ENCODE assay signal across 8 cellular contexts in the genomic region with DNA sequence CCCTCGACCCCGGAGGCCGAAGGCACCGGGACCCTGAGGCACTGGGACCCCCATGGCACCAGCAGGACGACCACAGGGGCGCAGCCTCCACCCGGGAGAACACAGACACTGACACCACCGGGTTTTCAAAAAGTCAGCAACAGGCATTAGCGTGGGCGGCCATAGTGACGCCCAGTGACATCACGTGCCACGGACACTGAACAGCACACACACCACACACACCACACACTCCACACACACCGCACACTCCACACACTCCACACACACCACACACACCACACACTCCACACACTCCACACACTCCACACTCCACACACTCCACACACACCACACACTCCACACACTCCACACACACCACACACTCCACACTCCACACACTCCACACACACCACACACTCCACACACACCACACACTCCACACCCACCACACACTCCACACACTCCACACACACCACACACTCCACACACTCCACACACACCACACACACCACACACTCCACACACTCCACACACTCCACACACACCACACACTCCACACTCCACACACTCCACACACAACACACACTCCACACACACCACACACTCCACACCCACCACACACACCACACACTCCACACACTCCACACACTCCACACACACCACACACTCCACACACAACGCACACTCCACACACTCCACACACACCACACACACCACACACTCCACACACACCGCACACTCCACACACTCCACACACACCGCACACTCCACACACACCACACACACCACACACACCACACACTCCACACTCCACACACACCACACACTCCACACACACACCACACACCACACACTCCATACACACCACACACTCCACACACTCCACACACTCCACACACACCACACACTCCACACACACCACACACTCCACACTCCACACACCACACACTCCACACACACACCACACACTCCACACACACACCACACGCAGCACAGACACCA.
A peak's percentile ranks its signal among the peaks of the same experiment; 100 is the strongest.
DNase-seq lines count a peak whose midpoint lies in the region; ATAC-seq and TF ChIP-seq lines count a peak whose summit lies in the region.
"Not testable (repeated sequence)": the region's sequence is repeated elsewhere in the genome, so short reads cannot be mapped to it uniquely, and the experiment has no call there.

No MANE protein-coding gene starts in this region.

- CTCF ChIA-PET in CD8-positive, alpha-beta T cell (lab: Charles Lee) = not testable (repeated sequence)

- not testable (repeated sequence) for ATAC-seq in CD8-positive, alpha-beta T cell; central memory CD8-positive, alpha-beta T cell (replicated peaks; ENCODE audit: extremely low read depth, poor library complexity, severe bottlenecking)
- ATAC-seq in right cardiac atrium = peak in 1 of 2 donors; percentile 9
- peak in 1 of 2 donors; percentile 3 for ATAC-seq in naive thymus-derived CD8-positive, alpha-beta T cell

- not testable (repeated sequence) for H3K36me3 Mint-ChIP-seq in CD8-positive, alpha-beta T cell; activated T-helper 2 cell treated with anti-CD3 and anti-CD28 coated beads, Interferon-gamma antibody, Interleukin-2, Interleukin-4, amounts not matched to agents 10 μg/mL and 5 μg/mL and 100 μg/mL, durations not matched to agents 14 hours and 24 hours and 36 hours (ENCODE audit: low read depth); central memory CD8-positive, alpha-beta T cell (ENCODE audit: insufficient read depth); naive thymus-derived CD8-positive, alpha-beta T cell

- not testable (repeated sequence) for H3K4me1 ChIP-seq in CD8-positive, alpha-beta T cell (ENCODE audit: insufficient read depth, low read length); right cardiac atrium (ENCODE audit: control insufficient read depth, insufficient read depth, low read length)

- H3K9me3 Mint-ChIP-seq in CD8-positive, alpha-beta T cell; activated T-helper 2 cell treated with anti-CD3 and anti-CD28 coated beads, Interferon-gamma antibody, Interleukin-2, Interleukin-4, amounts not matched to agents 10 μg/mL and 5 μg/mL and 100 μg/mL, durations not matched to agents 14 hours and 24 hours and 36 hours; central memory CD8-positive, alpha-beta T cell; naive thymus-derived CD8-positive, alpha-beta T cell: not testable (repeated sequence)

- POLR2A ChIA-PET in CD8-positive, alpha-beta T cell (lab: Charles Lee); naive thymus-derived CD8-positive, alpha-beta T cell (lab: Charles Lee): not testable (repeated sequence)

- H3K4me3 Mint-ChIP-seq in CD8-positive, alpha-beta T cell; activated T-helper 2 cell treated with anti-CD3 and anti-CD28 coated beads, Interferon-gamma antibody, Interleukin-2, Interleukin-4, amounts not matched to agents 10 μg/mL and 5 μg/mL and 100 μg/mL, durations not matched to agents 14 hours and 24 hours and 36 hours (ENCODE audit: low read depth): not testable (repeated sequence)
- H3K4me3 Mint-ChIP-seq in central memory CD8-positive, alpha-beta T cell = peak overlapping the region; percentile 34
- peak overlapping the region in 7 of 10 donors; percentile 22 to 76 (median 38) for H3K4me3 Mint-ChIP-seq in naive thymus-derived CD8-positive, alpha-beta T cell

- 29% methylated on average over 14 of the region's 18 CpGs for WGBS in right cardiac atrium

- TF ChIP-seq CTCF in CD8-positive, alpha-beta T cell (IDR thresholded peaks at IDR 0.05) = not testable (repeated sequence)

- not testable (repeated sequence) for H3K27ac Mint-ChIP-seq in CD8-positive, alpha-beta T cell; activated T-helper 2 cell treated with anti-CD3 and anti-CD28 coated beads, Interferon-gamma antibody, Interleukin-2, Interleukin-4, amounts not matched to agents 10 μg/mL and 5 μg/mL and 100 μg/mL, durations not matched to agents 14 hours and 24 hours and 36 hours
- peak overlapping the region; percentile 57 for H3K27ac Mint-ChIP-seq in central memory CD8-positive, alpha-beta T cell (ENCODE audit: low read depth)
- peak overlapping the region in 6 of 10 donors; percentile 52 to 92 (median 76) for H3K27ac Mint-ChIP-seq in naive thymus-derived CD8-positive, alpha-beta T cell

- H3K36me3 ChIP-seq in CD8-positive, alpha-beta T cell (ENCODE audit: insufficient read depth, low read length) = not testable (repeated sequence)

- not testable (repeated sequence) for H3K27me3 Mint-ChIP-seq in CD8-positive, alpha-beta T cell (ENCODE audit: low read depth); activated T-helper 2 cell treated with anti-CD3 and anti-CD28 coated beads, Interferon-gamma antibody, Interleukin-2, Interleukin-4, amounts not matched to agents 10 μg/mL and 5 μg/mL and 100 μg/mL, durations not matched to agents 14 hours and 24 hours and 36 hours (ENCODE audit: low read depth); central memory CD8-positive, alpha-beta T cell; naive thymus-derived CD8-positive, alpha-beta T cell

- not testable (repeated sequence) for H3K4me3 ChIP-seq in CD8-positive, alpha-beta T cell (ENCODE audit: low read depth, low read length); right cardiac atrium (ENCODE audit: low read length)

- H3K27me3 ChIP-seq in CD8-positive, alpha-beta T cell (ENCODE audit: insufficient read depth, low read length); right cardiac atrium (ENCODE audit: control insufficient read depth, insufficient read depth): not testable (repeated sequence)

- not testable (repeated sequence) for H3K4me1 Mint-ChIP-seq in CD8-positive, alpha-beta T cell (ENCODE audit: low read depth); activated T-helper 2 cell treated with anti-CD3 and anti-CD28 coated beads, Interferon-gamma antibody, Interleukin-2, Interleukin-4, amounts not matched to agents 10 μg/mL and 5 μg/mL and 100 μg/mL, durations not matched to agents 14 hours and 24 hours and 36 hours (ENCODE audit: low read depth); central memory CD8-positive, alpha-beta T cell; naive thymus-derived CD8-positive, alpha-beta T cell

- DNase-seq in CD8-positive, alpha-beta T cell = peak in 4 of 7 experiments; percentile 11 to 51 (median 16)
- DNase-seq in LHCN-M2 (ENCODE audit: low read depth) (peak; percentile 5), right cardiac atrium (peak; percentile 10 to 57 (median 56))
- DNase-seq in activated CD4-positive, CD25-positive, alpha-beta regulatory T cell treated with anti-CD3 and anti-CD28 coated beads, Interleukin-2, amount 50 U/mL, for 72 hours = peak; percentile 28
- DNase-seq in activated T-helper 2 cell treated with anti-CD3 and anti-CD28 coated beads, Interferon-gamma antibody, Interleukin-2, Interleukin-4, amounts not matched to agents 10 μg/mL and 5 μg/mL and 100 μg/mL, durations not matched to agents 14 hours and 24 hours and 36 hours (ENCODE audit: low spot score) = peak; percentile 10
- peak in 1 of 2 donors; percentile 10 for DNase-seq in central memory CD8-positive, alpha-beta T cell (ENCODE audit: low spot score in 2 of 2)
- peak in 7 of 10 donors; percentile 13 to 69 (median 29) for DNase-seq in naive thymus-derived CD8-positive, alpha-beta T cell
- DNase-seq in stimulated activated CD8-positive, alpha-beta memory T cell treated with anti-CD3 and anti-CD28 coated beads, Interleukin-4, amount 100 ng/mL, for 48 hours = peak; percentile 45

- intact Hi-C loops in CD8-positive, alpha-beta T cell (cut with DNase I, micrococcal nuclease); activated T-helper 2 cell treated with anti-CD3 and anti-CD28 coated beads, Interferon-gamma antibody, Interleukin-2, Interleukin-4, amounts not matched to agents 10 μg/mL and 5 μg/mL and 100 μg/mL, durations not matched to agents 14 hours and 24 hours and 36 hours (cut with micrococcal nuclease); right cardiac atrium (cut with DNase I): not testable (repeated sequence)

- not testable (repeated sequence) for H3K27ac ChIP-seq in CD8-positive, alpha-beta T cell (ENCODE audit: low read depth, low read length); right cardiac atrium (ENCODE audit: low read length)

- H3K9me3 ChIP-seq in CD8-positive, alpha-beta T cell (ENCODE audit: low read length); right cardiac atrium (ENCODE audit: control insufficient read depth, low read length): not testable (repeated sequence)
